Comparison of ENCODE assay signal across 8 cellular contexts in the genomic region with DNA sequence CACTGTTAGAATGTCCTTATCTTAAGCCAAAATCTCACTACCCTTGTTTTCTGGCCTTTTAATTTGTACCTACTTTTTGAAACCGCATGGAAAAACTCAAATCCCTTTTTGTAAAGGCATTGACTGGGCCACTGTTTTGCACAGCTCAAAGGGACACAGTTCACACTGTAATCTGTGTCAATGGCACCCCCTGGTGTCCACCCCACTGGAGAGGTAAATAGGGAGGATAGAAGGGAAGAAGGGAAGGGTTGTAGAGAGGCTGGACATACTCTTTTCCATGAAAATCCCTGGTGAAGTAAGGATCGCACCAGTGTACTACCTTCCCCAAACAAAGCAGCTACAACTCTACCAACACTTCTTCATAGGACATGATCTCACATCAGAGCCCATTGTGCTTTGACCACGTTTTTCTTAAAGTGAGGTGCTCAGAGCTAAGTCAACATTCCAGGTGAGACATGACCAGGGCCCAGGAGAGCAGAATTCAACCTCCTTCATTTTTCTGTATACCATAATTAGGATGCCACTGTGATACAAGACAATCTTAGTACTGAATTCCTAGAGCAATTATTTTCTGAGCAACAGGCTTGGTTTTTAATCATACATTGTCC.
A peak's percentile ranks its signal among the peaks of the same experiment; 100 is the strongest.
DNase-seq lines count a peak whose midpoint lies in the region; ATAC-seq and TF ChIP-seq lines count a peak whose summit lies in the region.

No MANE protein-coding gene starts in this region.

- H3K4me1 ChIP-seq in left lung: peaks cover 3 to 38% of the 10 kb centered on the region in 2 donors

- no peaks in the 10 kb centered on the region for H3K36me3 ChIP-seq in left lung

- H3K27me3 ChIP-seq in left lung: no peaks in the 10 kb centered on the region

- H3K4me3 ChIP-seq in GM12864 (ENCODE audit: low read depth, low read length) (no peak overlapping the region), left lung (no peak overlapping the region)

- intact Hi-C loops in left lung (cut with DNase I): loop anchor here in 1 of 2 donors (5.0 kb wide), 1 partner anchor 420 kb away; no protein-coding TSS in a partner anchor

- peak; percentile 62 for ATAC-seq in HG03196 (IDR thresholded peaks at IDR 0.05; ENCODE audit: unreplicated experiment)
- ATAC-seq in left lung: peak; percentile 99
- ATAC-seq in GM18520 (IDR thresholded peaks at IDR 0.05; ENCODE audit: unreplicated experiment): no peak

- no peak overlapping the region for H3K27ac ChIP-seq in left lung

- peak; percentile 57 for DNase-seq in GM12864 (ENCODE audit: low read depth)
- DNase-seq in NCI-H510A (lab: John Stamatoyannopoulos, UW): peak; percentile 58
- peak; percentile 73 for DNase-seq in activated CD4-positive, alpha-beta T cell treated with anti-CD3 and anti-CD28 coated beads for 1 hour
- DNase-seq in cerebellum (ENCODE audit: low spot score): peak; percentile 13
- peak; percentile 86 for DNase-seq in left lung
- DNase-seq in stimulated activated CD4-positive, alpha-beta T cell treated with anti-CD3 and anti-CD28 coated beads, TNF-alpha, amount 100 ng/mL, for 1 hour (ENCODE audit: low read depth in 3 of 3, low spot score in 1 of 3): peak; percentile 55 to 78 (median 72)

- TF ChIP-seq CTCF in GM12864 (IDR thresholded peaks at IDR 0.05; ENCODE audit: low read depth, low read length, missing control alignments): peak; percentile 71
- TF ChIP-seq CTCF in left lung (IDR thresholded peaks at IDR 0.05): peak; percentile 58 to 84

- no peaks in the 10 kb centered on the region for H3K9me3 ChIP-seq in left lung

Comparison
In these comparisons a context has a peak if more than half of its experiments do, and no peak if none do; other contexts are left out.
1. DNase-seq: peak in every context shown above with its lines; median percentile 86 in left lung; 73 in activated CD4-positive, alpha-beta T cell treated with anti-CD3 and anti-CD28 coated beads for 1 hour; 72 in stimulated activated CD4-positive, alpha-beta T cell treated with anti-CD3 and anti-CD28 coated beads, TNF-alpha, amount 100 ng/mL, for 1 hour; 58 in NCI-H510A; 57 in GM12864; 13 in cerebellum.